In the genomic region with DNA sequence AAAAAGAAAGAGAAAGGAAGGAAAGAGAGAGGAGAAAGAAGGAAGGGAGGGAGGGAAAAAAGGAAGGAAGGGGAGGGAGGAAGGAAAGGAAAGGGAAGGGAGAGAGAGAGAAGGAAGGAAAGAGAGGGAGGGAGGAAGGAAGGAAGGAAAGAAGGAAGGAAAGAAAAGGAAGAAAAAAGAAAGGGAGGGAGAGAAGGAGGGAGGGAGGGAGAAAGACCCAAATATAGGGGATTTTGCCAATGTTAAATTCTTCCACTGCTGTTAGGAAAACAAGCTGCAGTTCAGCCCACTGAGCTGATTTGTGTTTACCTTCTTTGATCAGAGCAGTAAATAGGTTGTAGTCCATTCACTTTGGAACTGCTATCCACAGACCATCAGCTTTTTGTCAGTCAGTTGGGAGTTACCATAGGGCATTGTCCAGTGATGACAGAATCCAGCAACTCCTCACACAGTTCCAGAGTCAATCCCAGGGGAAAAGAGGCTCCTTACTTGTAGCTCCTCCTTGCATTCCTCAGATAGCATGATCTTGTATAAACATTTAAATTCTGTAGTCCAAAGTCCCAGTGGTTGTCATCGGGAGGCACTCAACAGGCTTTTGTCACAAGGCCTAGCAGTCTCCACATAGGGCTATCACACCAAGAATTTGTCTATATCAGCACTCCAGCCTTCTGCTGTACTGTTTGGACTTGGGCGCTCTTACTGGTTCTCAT, we compare ENCODE assay signal across 12 cellular contexts. TPM values are rescaled to one million over a fixed set of nuclear protein-coding genes. Genes with fewer than 3 reads are reported as not detected.
DNase-seq lines count a peak whose midpoint lies in the region; ATAC-seq and TF ChIP-seq lines count a peak whose summit lies in the region.
"Had no signal": no experiment of that assay in that cellular context is flagged by ENCODE, and none has a peak within 500 bp of the region (broad histone marks: within the 10 kb centered on the region; RNA-seq: fewer than 3 reads in every experiment).

No MANE protein-coding gene starts in this region.

- H3K27ac ChIP-seq in adrenal gland = peak overlapping the region in 3 of 5 donors; percentile 51 to 63 (median 55)
- peak overlapping the region; percentile 26 to 36 for H3K27ac ChIP-seq in right atrium auricular region

- H3K4me1 ChIP-seq in adrenal gland (replicated peaks in 1 of 2) (peaks cover 0 to 4% of the 10 kb centered on the region in 2 donors), right atrium auricular region (peaks cover 0 to 11% of the 10 kb centered on the region in 2 donors)

- no peaks in the 10 kb centered on the region for H3K27me3 Mint-ChIP-seq in CD14-positive monocyte (ENCODE audit: low read depth in 3 of 3)
- H3K27me3 Mint-ChIP-seq: stimulated activated naive CD8-positive, alpha-beta T cell treated with anti-CD3 and anti-CD28 coated beads, Interleukin-15, amount 100 ng/mL, for 72 hours had no signal

- no peak overlapping the region for H3K4me3 Mint-ChIP-seq in CD14-positive monocyte
- H3K4me3 Mint-ChIP-seq: stimulated activated naive CD8-positive, alpha-beta T cell treated with anti-CD3 and anti-CD28 coated beads, Interleukin-15, amount 100 ng/mL, for 72 hours had no signal

- TF ChIP-seq CTCF in CD14-positive monocyte (IDR thresholded peaks at IDR 0.05) (no peak), adrenal gland (IDR thresholded peaks at IDR 0.05) (no peak), right atrium auricular region (IDR thresholded peaks at IDR 0.05) (no peak)

- peaks cover 0 to 2% (median 0%) of the 10 kb centered on the region in 7 donors for H3K9me3 Mint-ChIP-seq in CD14-positive monocyte
- H3K9me3 Mint-ChIP-seq: stimulated activated naive CD8-positive, alpha-beta T cell treated with anti-CD3 and anti-CD28 coated beads, Interleukin-15, amount 100 ng/mL, for 72 hours had no signal

- H3K4me3 ChIP-seq in adrenal gland = no peak overlapping the region
- no peak overlapping the region for H3K4me3 ChIP-seq in right atrium auricular region
- no peak overlapping the region for H3K4me3 ChIP-seq in skeletal muscle cell (ENCODE audit: low read depth, low read length)

- no peak for TF ChIP-seq POLR2A in adrenal gland (IDR thresholded peaks at IDR 0.05)

- H3K36me3 ChIP-seq in adrenal gland (replicated peaks in 1 of 2) (peaks cover 0 to 71% of the 10 kb centered on the region in 2 donors), right atrium auricular region (peaks cover 79% of the 10 kb centered on the region)

- H3K27me3 ChIP-seq in adrenal gland = no peaks in the 10 kb centered on the region
- H3K27me3 ChIP-seq in right atrium auricular region = no peaks in the 10 kb centered on the region

- H3K4me1 Mint-ChIP-seq in CD14-positive monocyte = no peaks in the 10 kb centered on the region
- H3K4me1 Mint-ChIP-seq: stimulated activated naive CD8-positive, alpha-beta T cell treated with anti-CD3 and anti-CD28 coated beads, Interleukin-15, amount 100 ng/mL, for 72 hours had no signal

- DNase-seq in CD14-positive monocyte (ENCODE audit: low spot score) = no peak
- DNase-seq in adrenal gland = peak in 4 of 7 donors; percentile 9 to 59 (median 21)
- no peak for DNase-seq in right atrium auricular region (ENCODE audit: low spot score)
- peak; percentile 34 for DNase-seq in skeletal muscle cell (ENCODE audit: low read depth)
- no peak for DNase-seq in activated CD4-positive, alpha-beta T cell treated with anti-CD3 and anti-CD28 coated beads, Interleukin-2, amount 50 U/mL, for 1 hour
- DNase-seq in foreskin melanocyte = no peak
- DNase-seq: activated T-cell treated with anti-CD3 and anti-CD28 coated beads for 4 hours; NCI-H526; stimulated activated naive CD8-positive, alpha-beta T cell treated with anti-CD3 and anti-CD28 coated beads, Interleukin-15, amount 100 ng/mL, for 72 hours had no signal

- H3K9me3 ChIP-seq in adrenal gland (replicated peaks in 1 of 3) = no peaks in the 10 kb centered on the region
- no peaks in the 10 kb centered on the region for H3K9me3 ChIP-seq in right atrium auricular region

- WGBS in adrenal gland, 4 donors = 72 to 84% (median 80%) methylated on average over 2 of the region's 2 CpGs

- peak overlapping the region in 4 of 7 donors; percentile 17 to 79 (median 50) for H3K27ac Mint-ChIP-seq in CD14-positive monocyte

- ATAC-seq in HG02870 (IDR thresholded peaks at IDR 0.05; ENCODE audit: unreplicated experiment) (no peak), GM21825 (IDR thresholded peaks at IDR 0.05; ENCODE audit: unreplicated experiment) (no peak)
- ATAC-seq: HCT116; stimulated activated naive CD8-positive, alpha-beta T cell treated with anti-CD3 and anti-CD28 coated beads, Interleukin-15, amount 100 ng/mL, for 72 hours had no signal

- peaks cover 72 to 92% of the 10 kb centered on the region in 2 donors for H3K36me3 Mint-ChIP-seq in CD14-positive monocyte

- intact Hi-C loops in CD14-positive monocyte (cut with micrococcal nuclease) = no loop called here
- intact Hi-C loops in adrenal gland (cut with DNase I) = no loop called here

RNA-seq across cellular contexts. Expression of a gene that starts 13.5 kb away (rescaled TPM):
- polyA plus RNA-seq in CD14-positive monocyte (10 to 100 TPM; 21.4 to 23.9 TPM), adrenal gland (10 to 100 TPM; 16.9 to 45.0 (median 19.6) TPM)
- total RNA-seq in adrenal gland (10 to 100 TPM; 20.7 to 63.5 (median 30.4) TPM), right atrium auricular region (10 to 100 TPM; 17.9 to 23.9 TPM)

RNA-seq across cellular contexts. Expression of a gene that starts 44.1 kb away (rescaled TPM):
- polyA plus RNA-seq in CD14-positive monocyte (10 to 100 TPM; 29.4 to 36.2 TPM), adrenal gland (10 to 100 TPM; 18.4 to 72.1 (median 18.6) TPM)
- total RNA-seq in adrenal gland (10 to 100 TPM; 27.5 to 81.9 (median 55.4) TPM), right atrium auricular region (10 to 100 TPM; 24.6 to 31.6 TPM)

RNA-seq across cellular contexts. Expression of a gene that starts 55.3 kb away (rescaled TPM):
- polyA plus RNA-seq in CD14-positive monocyte (100 to 1,000 TPM; 306 to 344 TPM), adrenal gland (10 to 100 TPM in 2 of 3 donors, 1 to 10 TPM in 1; 8.6 to 27.1 (median 13.9) TPM)
- total RNA-seq in adrenal gland (10 to 100 TPM in 7 of 8 donors, 1 to 10 TPM in 1; 8.5 to 58.0 (median 31.9) TPM), right atrium auricular region (10 to 100 TPM in 1 of 2 donors, 1 to 10 TPM in 1; 7.4 to 13.1 TPM)

Comparison
In these comparisons a context has a peak if more than half of its experiments do, and no peak if none do; other contexts are left out.
1. DNase-seq: peak in adrenal gland (4 of 7) and skeletal muscle cell (single experiment); none in CD14-positive monocyte (single experiment), right atrium auricular region (single experiment), activated CD4-positive, alpha-beta T cell treated with anti-CD3 and anti-CD28 coated beads, Interleukin-2, amount 50 U/mL, for 1 hour (single experiment) and foreskin melanocyte (single experiment).